In genomic region chr4:85777908-85778808, GRCh38 we compare ENCODE assay signal across 9 cellular contexts.
DNase-seq lines count a peak whose midpoint lies in the region; ATAC-seq, FAIRE-seq and TF ChIP-seq lines count a peak whose summit lies in the region.
"Had no signal": no experiment of that assay in that cellular context is flagged by ENCODE, and none has a peak within 500 bp of the region (broad histone marks: within the 10 kb centered on the region; RNA-seq: fewer than 3 reads in every experiment).

No MANE protein-coding gene starts in this region.

- H3K4me3 ChIP-seq in neural progenitor cell, result no peak overlapping the region
- H3K4me3 ChIP-seq: SK-N-MC had no signal

- no peak for TF ChIP-seq CTCF in brain (conservative IDR thresholded peaks at IDR 0.05)
- no peak for TF ChIP-seq CTCF in neural progenitor cell (IDR thresholded peaks at IDR 0.05)
- TF ChIP-seq CTCF in D721Med (IDR thresholded peaks at IDR 0.05; ENCODE audit: insufficient read depth, missing control alignments), result no peak
- TF ChIP-seq CTCF in CD4-positive, alpha-beta T cell (IDR thresholded peaks at IDR 0.05), result no peak

- H3K36me3 ChIP-seq in neural progenitor cell, result no peaks in the 10 kb centered on the region

- H3K27ac ChIP-seq in neural progenitor cell, result no peak overlapping the region
- H3K27ac ChIP-seq in CD4-positive, alpha-beta T cell (ENCODE audit: low read depth, low read length), result no peak overlapping the region
- H3K27ac ChIP-seq: SK-N-MC had no signal

- H3K27ac Mint-ChIP-seq in brain (peak overlapping the region in 2 of 5 experiments; percentile 90 to 92), neural progenitor cell (no peak overlapping the region)
- no peak overlapping the region for H3K27ac Mint-ChIP-seq in CD4-positive, alpha-beta T cell

- no peaks in the 10 kb centered on the region for H3F3A ChIP-seq in neural progenitor cell (ENCODE audit: low read depth)

- ATAC-seq in GM19351 (IDR thresholded peaks at IDR 0.05; ENCODE audit: unreplicated experiment), result peak; percentile 82
- peak; percentile 74 for ATAC-seq in HG03135 (IDR thresholded peaks at IDR 0.05; ENCODE audit: unreplicated experiment)
- ATAC-seq in CD4-positive, alpha-beta T cell (ENCODE audit: poor library complexity), result no peak

- peak overlapping the region; percentile 66 for H2AFZ ChIP-seq in neural progenitor cell (replicated peaks)

- intact Hi-C loops in head of caudate nucleus (cut with DNase I), result no loop called here
- intact Hi-C loops in CD4-positive, alpha-beta T cell (cut with DNase I, micrococcal nuclease), result no loop called here

- H3K9me3 Mint-ChIP-seq in brain (no peaks in the 10 kb centered on the region), neural progenitor cell (no peaks in the 10 kb centered on the region)
- H3K9me3 Mint-ChIP-seq in CD4-positive, alpha-beta T cell, result no peaks in the 10 kb centered on the region

- CTCF ChIA-PET in CD4-positive, alpha-beta T cell (lab: Charles Lee), result no interaction called here

- H3K9ac ChIP-seq in neural progenitor cell, result no peak overlapping the region

- H3K27me3 ChIP-seq in neural progenitor cell, result no peaks in the 10 kb centered on the region
- H3K27me3 ChIP-seq in CD4-positive, alpha-beta T cell (ENCODE audit: control insufficient read depth, insufficient read depth, low read length), result no peaks in the 10 kb centered on the region

- no peaks in the 10 kb centered on the region for H3K79me2 ChIP-seq in neural progenitor cell (ENCODE audit: low read depth)

- H3K4me2 ChIP-seq in neural progenitor cell, result no peak overlapping the region

- H3K36me3 Mint-ChIP-seq in brain (no peaks in the 10 kb centered on the region), neural progenitor cell (no peaks in the 10 kb centered on the region)
- H3K36me3 Mint-ChIP-seq in CD4-positive, alpha-beta T cell (ENCODE audit: low read depth), result no peaks in the 10 kb centered on the region

- peaks cover 15% of the 10 kb centered on the region for H3K4me1 ChIP-seq in neural progenitor cell

- H3K27me3 Mint-ChIP-seq in brain (no peaks in the 10 kb centered on the region), neural progenitor cell (ENCODE audit: insufficient read depth, low read depth) (peaks cover 3% of the 10 kb centered on the region)
- no peaks in the 10 kb centered on the region for H3K27me3 Mint-ChIP-seq in CD4-positive, alpha-beta T cell

- DNase-seq in neural progenitor cell (ENCODE audit: low spot score) (no peak), D721Med (ENCODE audit: insufficient read length, low spot score) (no peak), islet precursor cell (no peak), head of caudate nucleus (no peak)
- no peak for DNase-seq in CD4-positive, alpha-beta T cell

- no peak for FAIRE-seq in D721Med (lab: Jason Lieb, UNC)

- H3K4me1 Mint-ChIP-seq in brain, result peaks cover 45% of the 10 kb centered on the region
- peaks cover 10% of the 10 kb centered on the region for H3K4me1 Mint-ChIP-seq in neural progenitor cell
- H3K4me1 Mint-ChIP-seq in CD4-positive, alpha-beta T cell (ENCODE audit: low read depth), result no peaks in the 10 kb centered on the region

- H3K9me3 ChIP-seq in neural progenitor cell (ENCODE audit: low read depth), result no peaks in the 10 kb centered on the region
- no peaks in the 10 kb centered on the region for H3K9me3 ChIP-seq in CD4-positive, alpha-beta T cell (ENCODE audit: control insufficient read depth, low read length)

- no peaks in the 10 kb centered on the region for H4K20me1 ChIP-seq in neural progenitor cell (ENCODE audit: low read depth)

- peak overlapping the region in 3 of 5 experiments; percentile 66 to 94 (median 77) for H3K4me3 Mint-ChIP-seq in brain
- no peak overlapping the region for H3K4me3 Mint-ChIP-seq in neural progenitor cell
- H3K4me3 Mint-ChIP-seq in CD4-positive, alpha-beta T cell, result no peak overlapping the region

- POLR2A ChIA-PET in CD4-positive, alpha-beta T cell (lab: Charles Lee), result no interaction called here

Comparison
In these comparisons a context has a peak if more than half of its experiments do, and no peak if none do; other contexts are left out.
1. H3K4me3 Mint-ChIP-seq: peak in brain (3 of 5); none in neural progenitor cell (single experiment) and CD4-positive, alpha-beta T cell (single experiment).